ENCODE assay signal across 14 cellular contexts in the genomic region with DNA sequence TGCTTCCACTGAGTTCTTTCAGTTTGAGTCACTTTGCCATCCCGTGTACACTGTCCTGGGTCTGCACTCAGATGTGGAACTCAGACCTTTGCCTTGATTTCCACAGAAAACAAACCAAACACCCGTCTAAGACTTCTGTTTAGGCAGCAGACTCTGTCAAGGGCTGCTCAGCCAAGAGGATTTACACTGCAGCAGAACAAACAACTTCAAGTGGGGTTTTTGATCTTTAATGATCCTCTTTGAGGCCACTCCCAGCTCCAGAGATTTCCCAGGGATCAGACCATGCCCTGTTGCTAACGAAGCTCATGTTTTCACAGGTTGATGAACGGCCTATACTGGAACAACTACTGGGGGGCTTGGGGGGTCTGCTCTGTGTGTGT. TPM values are rescaled to one million over a fixed set of nuclear protein-coding genes. Genes with fewer than 3 reads are reported as not detected.
DNase-seq lines count a peak whose midpoint lies in the region; ATAC-seq and TF ChIP-seq lines count a peak whose summit lies in the region.
"Had no signal": no experiment of that assay in that cellular context is flagged by ENCODE, and none has a peak within 500 bp of the region (broad histone marks: within the 10 kb centered on the region; RNA-seq: fewer than 3 reads in every experiment).

No MANE protein-coding gene starts in this region.

- H3K4me1 Mint-ChIP-seq in endothelial cell (ENCODE audit: unreplicated experiment) (peaks cover 68% of the 10 kb centered on the region), Calu3 (ENCODE audit: low read depth, unreplicated experiment) (peaks cover 49% of the 10 kb centered on the region), WTC11 (peaks cover 61% of the 10 kb centered on the region)

- intact Hi-C loops in HCT116 (cut with micrococcal nuclease): no loop called here
- intact Hi-C loops in Calu3 (cut with micrococcal nuclease; ENCODE audit: unreplicated experiment): no loop called here

- H3K36me3 ChIP-seq in HCT116 (ENCODE audit: control insufficient read depth in 1 of 2, insufficient read depth in 2 of 2, low read length in 2 of 2) (no peaks in the 10 kb centered on the region), rectal smooth muscle tissue (ENCODE audit: control insufficient read depth, insufficient read depth, low read length) (no peaks in the 10 kb centered on the region)
- H3K36me3 ChIP-seq: right atrium auricular region had no signal

- H3K27ac Mint-ChIP-seq in endothelial cell (ENCODE audit: unreplicated experiment) (peak overlapping the region; percentile 36), Calu3 (ENCODE audit: unreplicated experiment) (no peak overlapping the region), WTC11 (no peak overlapping the region)
- H3K27ac Mint-ChIP-seq: activated T-helper 2 cell treated with anti-CD3 and anti-CD28 coated beads, Interferon-gamma antibody, Interleukin-2, Interleukin-4, amounts not matched to agents 10 μg/mL and 5 μg/mL and 100 μg/mL, durations not matched to agents 14 hours and 24 hours and 36 hours; memory B cell; T-helper 1 cell treated with Interleukin-12 subunit alpha and Interleukin-12 subunit beta and Interleukin-4 antibody, amounts not matched to agents 30 μg/mL and 1 μg/mL, for 36 hours had no signal

- H3K27me3 ChIP-seq in HCT116 (ENCODE audit: insufficient read depth, low read length) (no peaks in the 10 kb centered on the region), rectal smooth muscle tissue (ENCODE audit: control insufficient read depth, insufficient read depth, low read length) (no peaks in the 10 kb centered on the region)
- H3K27me3 ChIP-seq: body of pancreas, right atrium auricular region had no signal

- H3K9me2 ChIP-seq in HCT116 (ENCODE audit: insufficient read depth): no peaks in the 10 kb centered on the region

- H3K4me2 ChIP-seq in HCT116 (ENCODE audit: low read length): peak overlapping the region; percentile 4; the same call in 1 of the 2 replicates

- H3K4me3 Mint-ChIP-seq in endothelial cell (ENCODE audit: unreplicated experiment) (no peak overlapping the region), Calu3 (ENCODE audit: low read depth, unreplicated experiment) (no peak overlapping the region), WTC11 (no peak overlapping the region)
- H3K4me3 Mint-ChIP-seq: memory B cell; T-helper 1 cell treated with Interleukin-12 subunit alpha and Interleukin-12 subunit beta and Interleukin-4 antibody, amounts not matched to agents 30 μg/mL and 1 μg/mL, for 36 hours had no signal

- no peaks in the 10 kb centered on the region for H3K79me2 ChIP-seq in HCT116 (ENCODE audit: insufficient read depth, low read length)

- H4K20me1 ChIP-seq in HCT116 (ENCODE audit: insufficient read depth): no peaks in the 10 kb centered on the region

- H2AFZ ChIP-seq in HCT116 (ENCODE audit: low read depth, low read length, poor library complexity, severe bottlenecking): no peak overlapping the region

- H3K9me3 Mint-ChIP-seq in endothelial cell (ENCODE audit: unreplicated experiment): no peaks in the 10 kb centered on the region
- no peaks in the 10 kb centered on the region for H3K9me3 Mint-ChIP-seq in Calu3 (ENCODE audit: low read depth, unreplicated experiment)
- no peaks in the 10 kb centered on the region for H3K9me3 Mint-ChIP-seq in WTC11
- H3K9me3 Mint-ChIP-seq: activated T-helper 2 cell treated with anti-CD3 and anti-CD28 coated beads, Interferon-gamma antibody, Interleukin-2, Interleukin-4, amounts not matched to agents 10 μg/mL and 5 μg/mL and 100 μg/mL, durations not matched to agents 14 hours and 24 hours and 36 hours; memory B cell; T-helper 1 cell treated with Interleukin-12 subunit alpha and Interleukin-12 subunit beta and Interleukin-4 antibody, amounts not matched to agents 30 μg/mL and 1 μg/mL, for 36 hours had no signal

- BruUV-seq in HCT116 (replicated peaks; lab: Mats Ljungman, UMichigan) (no TSS peak), Calu3 (replicated peaks; lab: Mats Ljungman, UMichigan) (no TSS peak)

- H3K9ac ChIP-seq in HCT116 (ENCODE audit: low read length) (no peak overlapping the region), rectal smooth muscle tissue (ENCODE audit: low read length) (no peak overlapping the region)

- TF ChIP-seq RAD21 in HCT116 (IDR thresholded peaks at IDR 0.05; ENCODE audit: low read depth): no peak

- no peak for TF ChIP-seq POLR2A in HCT116 (IDR thresholded peaks at IDR 0.05; ENCODE audit: borderline replicate concordance, extremely low read depth, insufficient read depth, insufficient read length)

- RAD21 ChIA-PET in HCT116 (lab: Charles Lee; ENCODE audit: low non-redundant PET in 1 of 2, low total read pairs in 2 of 2, uncharacterized antibody in 2 of 2, unreplicated experiment in 2 of 2): no interaction called here

- no peak overlapping the region for H3K27ac ChIP-seq in HCT116 (ENCODE audit: low read depth, low read length)
- H3K27ac ChIP-seq in rectal smooth muscle tissue (ENCODE audit: low read depth, low read length): no peak overlapping the region
- H3K27ac ChIP-seq: right atrium auricular region had no signal

- no peaks in the 10 kb centered on the region for H3K9me3 ChIP-seq in HCT116 (ENCODE audit: control insufficient read depth in 1 of 2, insufficient read depth in 1 of 2, low read depth in 1 of 2, low read length in 2 of 2)
- H3K9me3 ChIP-seq: body of pancreas, right atrium auricular region had no signal

- TF ChIP-seq CTCF in HCT116 (IDR thresholded peaks at IDR 0.05 in 2 of 3, conservative IDR thresholded peaks at IDR 0.05 in 1 of 3; ENCODE audit: borderline replicate concordance in 1 of 3, insufficient read depth in 1 of 3, low read depth in 2 of 3, low read length in 2 of 3) (no peak), endothelial cell (IDR thresholded peaks at IDR 0.05; ENCODE audit: unreplicated experiment) (no peak), Calu3 (IDR thresholded peaks at IDR 0.05; ENCODE audit: unreplicated experiment) (no peak), WTC11 (IDR thresholded peaks at IDR 0.05) (no peak)

- ATAC-seq in HCT116 (no peak), GM18498 (IDR thresholded peaks at IDR 0.05; ENCODE audit: unreplicated experiment) (no peak), WTC11 (no peak)
- ATAC-seq: body of pancreas had no signal

- H3K4me3 ChIP-seq in HCT116 (replicated peaks in 1 of 2; ENCODE audit: low read depth in 1 of 2, low read length in 2 of 2): no peak overlapping the region
- H3K4me3 ChIP-seq in rectal smooth muscle tissue (ENCODE audit: low read length): peak overlapping the region; percentile 37
- H3K4me3 ChIP-seq: body of pancreas, right atrium auricular region had no signal

- DNase-seq in HCT116 (ENCODE audit: low read depth, low spot score) (no peak), NCI-H2227 treated with DMSO at 0.1 percent for 48 hours (lab: John Stamatoyannopoulos, UW) (peak; percentile 12), endothelial cell (ENCODE audit: low spot score) (no peak), Calu3 (no peak), GM19240 (ENCODE audit: insufficient read length, low spot score) (no peak), WTC11 (ENCODE audit: low spot score) (no peak)
- DNase-seq: MM.1S had no signal

- peaks cover 21 to 43% of the 10 kb centered on the region in 2 experiments; a peak in 3 of 4 replicates for H3K4me1 ChIP-seq in HCT116 (ENCODE audit: control insufficient read depth in 1 of 2, insufficient read depth in 2 of 2, low read length in 2 of 2)
- H3K4me1 ChIP-seq in rectal smooth muscle tissue (ENCODE audit: control insufficient read depth, insufficient read depth, low read length): peaks cover 7% of the 10 kb centered on the region

- H3K27me3 Mint-ChIP-seq in endothelial cell (ENCODE audit: unreplicated experiment): peaks cover 15% of the 10 kb centered on the region
- H3K27me3 Mint-ChIP-seq in Calu3 (ENCODE audit: unreplicated experiment): no peaks in the 10 kb centered on the region
- H3K27me3 Mint-ChIP-seq in WTC11 (ENCODE audit: low read depth): no peaks in the 10 kb centered on the region

- CTCF ChIA-PET in HCT116 (lab: Charles Lee) (no interaction called here), Calu3 (lab: Charles Lee) (interaction anchor here (0.7 kb wide), 1 partner anchor 9 kb away, joined by 4 read pairs; no protein-coding TSS in a partner anchor), WTC11 (lab: Charles Lee) (interaction anchor here (0.6 to 1.9 kb wide), 6 partner anchors 29 to 430 kb away, joined by 3 to 9 read pairs (median 4); no protein-coding TSS in a partner anchor)

- POLR2A ChIA-PET in HCT116 (lab: Charles Lee): interaction anchor here (0.6 kb wide), 1 partner anchor 41 kb away, joined by 3 read pairs; no protein-coding TSS in a partner anchor
- POLR2A ChIA-PET in WTC11 (lab: Charles Lee): interaction anchor here (0.6 to 1.6 kb wide), 2 partner anchors 15 to 540 kb away, joined by 3 to 5 read pairs; no protein-coding TSS in a partner anchor

- peaks cover 4% of the 10 kb centered on the region for H3K36me3 Mint-ChIP-seq in endothelial cell (ENCODE audit: low read depth, unreplicated experiment)
- H3K36me3 Mint-ChIP-seq in Calu3 (ENCODE audit: insufficient read depth, unreplicated experiment): peaks cover 11% of the 10 kb centered on the region
- no peaks in the 10 kb centered on the region for H3K36me3 Mint-ChIP-seq in WTC11

TF ChIP-seq in HCT116, 20 proteins besides CTCF, POLR2A, EP300 and RAD21:
- TF ChIP-seq CEBPB (IDR thresholded peaks at IDR 0.05; ENCODE audit: low read depth): no peak
- TF ChIP-seq, protein P1, sequence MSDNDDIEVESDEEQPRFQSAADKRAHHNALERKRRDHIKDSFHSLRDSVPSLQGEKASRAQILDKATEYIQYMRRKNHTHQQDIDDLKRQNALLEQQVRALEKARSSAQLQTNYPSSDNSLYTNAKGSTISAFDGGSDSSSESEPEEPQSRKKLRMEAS (IDR thresholded peaks at IDR 0.05): no peak
- TF ChIP-seq ZFX (IDR thresholded peaks at IDR 0.05): no peak
TF ChIP-seq in HCT116: peak in this region for 0.

TF ChIP-seq in WTC11, 78 proteins besides CTCF, POLR2A, EP300 and RAD21 (continues in another document):
- TF ChIP-seq, protein P2, sequence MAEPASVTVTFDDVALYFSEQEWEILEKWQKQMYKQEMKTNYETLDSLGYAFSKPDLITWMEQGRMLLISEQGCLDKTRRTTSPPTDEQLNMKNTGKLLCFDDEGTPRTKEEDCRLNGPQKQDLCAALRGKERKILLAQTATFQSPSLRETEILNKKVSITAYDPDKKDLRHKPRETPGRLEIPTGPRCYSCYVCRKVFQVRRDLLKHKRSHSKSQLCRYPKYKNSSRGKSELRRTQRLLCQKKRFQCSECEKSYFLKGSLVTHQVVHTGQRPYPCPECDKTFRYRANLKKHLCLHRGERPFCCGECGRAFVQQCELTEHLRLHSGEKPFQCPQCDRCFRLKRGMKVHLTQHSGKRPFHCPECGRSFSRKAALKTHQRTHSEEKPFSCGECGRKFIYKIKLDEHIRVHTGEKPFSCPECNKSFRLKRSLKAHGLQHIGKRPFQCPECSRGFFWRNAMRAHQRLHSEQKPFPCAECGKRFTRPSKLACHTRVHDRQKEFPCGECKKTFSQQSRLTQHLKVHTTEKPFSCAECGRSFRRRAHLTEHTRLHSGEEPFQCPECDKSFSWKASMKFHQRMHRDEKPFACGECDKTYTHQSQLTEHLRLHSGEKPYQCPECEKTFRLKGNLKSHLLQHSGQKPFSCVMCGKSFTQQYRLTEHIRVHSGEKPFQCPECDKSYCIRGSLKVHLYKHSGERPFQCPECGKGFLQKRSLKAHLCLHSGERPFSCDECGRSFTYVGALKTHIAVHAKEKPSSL (CRISPR knock-in tag; conservative IDR thresholded peaks at IDR 0.05): no peak

RNA-seq across cellular contexts. Expression of a gene that starts 52.5 kb away (rescaled TPM):
- total RNA-seq in HCT116 (2021; ENCODE audit: unreplicated experiment) (14.2 TPM), endothelial cell (ENCODE audit: unreplicated experiment) (30.2 TPM), Calu3 (2022) (9.3 and 12.1 TPM in 2 replicates), WTC11 (2021) (21.0 to 26.5 TPM (median 24.2 TPM) in 3 replicates)
- 23.0 and 24.0 TPM in 2 replicates for polyA plus RNA-seq in HCT116 (2012)
